31 cellular contexts compared by ENCODE assay signal in the genomic region with DNA sequence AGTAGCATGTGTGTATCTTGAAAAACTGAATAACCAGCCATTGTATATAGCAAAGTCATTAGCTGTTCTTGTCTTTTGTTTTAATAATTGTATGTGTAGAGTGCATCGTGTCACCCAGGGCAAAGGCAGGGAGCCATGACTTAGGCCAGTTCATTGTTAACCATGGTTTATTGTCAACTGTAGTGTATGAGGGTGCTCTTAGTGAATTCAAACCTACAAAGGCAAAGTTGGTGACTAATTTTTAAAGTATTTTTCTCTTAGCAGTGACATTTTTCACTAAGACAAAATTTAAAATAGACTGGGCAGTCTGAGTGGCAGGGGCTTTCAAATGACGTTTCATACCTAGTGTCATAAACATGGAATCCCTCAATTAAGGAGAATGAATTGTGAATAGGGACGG.
"Had no signal": no experiment of that assay in that cellular context is flagged by ENCODE, and none has a peak within 500 bp of the region (broad histone marks: within the 10 kb centered on the region; RNA-seq: fewer than 3 reads in every experiment).

No MANE protein-coding gene starts in this region.

- H3K4me1 Mint-ChIP-seq: activated naive CD8-positive, alpha-beta T cell treated with anti-CD3 and anti-CD28 coated beads, Interleukin-2, amount 10 ng/mL, durations not matched to agents 7 days and 5 days had no signal

- H3K27ac Mint-ChIP-seq: activated B cell treated with CpG ODN at 0.5 μM for 24 hours; activated CD4-positive, alpha-beta memory T cell treated with anti-CD3 and anti-CD28 coated beads for 36 hours; activated CD8-positive, alpha-beta memory T cell treated with anti-CD3 and anti-CD28 coated beads, Interleukin-2, amount 10 ng/mL, durations not matched to agents 7 days and 5 days; activated CD8-positive, alpha-beta T cell treated with anti-CD3 and anti-CD28 coated beads, Interleukin-2, amount 10 ng/mL, durations not matched to agents 7 days and 5 days; activated naive CD4-positive, alpha-beta T cell treated with anti-CD3 and anti-CD28 coated beads, Interleukin-2, amount 10 ng/mL, durations not matched to agents 7 days and 5 days; activated naive CD4-positive, alpha-beta T cell treated with anti-CD3 and anti-CD28 coated beads, Interleukin-2, amount 50 U/mL, for 72 hours; activated naive CD8-positive, alpha-beta T cell treated with anti-CD3 and anti-CD28 coated beads, Interleukin-2, amount 10 ng/mL, durations not matched to agents 7 days and 5 days; activated T-cell treated with anti-CD3 and anti-CD28 coated beads, Interleukin-2, amount 50 U/mL, for 24 hours; activated T-cell treated with anti-CD3 and anti-CD28 coated beads, Interleukin-2, amount 50 U/mL, for 72 hours; T-helper 17 cell; T-helper 2 cell treated with Interferon-gamma antibody and Interleukin-4, amounts not matched to agents 5 μg/mL and 100 μg/mL, for 36 hours had no signal

- H3K9me3 ChIP-seq: ascending aorta, body of pancreas, gastroesophageal sphincter had no signal

- H3K27me3 Mint-ChIP-seq: activated B cell treated with CpG ODN at 0.5 μM for 24 hours; activated CD4-positive, alpha-beta memory T cell treated with anti-CD3 and anti-CD28 coated beads for 36 hours; activated CD8-positive, alpha-beta memory T cell treated with anti-CD3 and anti-CD28 coated beads, Interleukin-2, amount 10 ng/mL, durations not matched to agents 7 days and 5 days; activated naive CD4-positive, alpha-beta T cell treated with anti-CD3 and anti-CD28 coated beads, Interleukin-2, amount 10 ng/mL, durations not matched to agents 7 days and 5 days; activated naive CD8-positive, alpha-beta T cell treated with anti-CD3 and anti-CD28 coated beads, Interleukin-2, amount 10 ng/mL, durations not matched to agents 7 days and 5 days; activated T-cell treated with anti-CD3 and anti-CD28 coated beads, Interleukin-2, amount 50 U/mL, for 24 hours; T-helper 17 cell had no signal

- H3K4me1 ChIP-seq: ascending aorta, body of pancreas, esophagus squamous epithelium, gastroesophageal sphincter, heart right ventricle had no signal

- H3K27me3 ChIP-seq: ascending aorta, body of pancreas, esophagus squamous epithelium, gastroesophageal sphincter, heart right ventricle had no signal

- H3K36me3 ChIP-seq: ascending aorta, esophagus squamous epithelium, gastroesophageal sphincter, heart right ventricle had no signal

- H3K27ac ChIP-seq: ascending aorta, body of pancreas, epithelial cell of prostate, esophagus squamous epithelium, gastroesophageal sphincter, heart right ventricle, WERI-Rb-1 had no signal

- DNase-seq: activated B cell treated with CpG ODN at 0.5 μM for 24 hours; activated CD4-positive, alpha-beta memory T cell treated with anti-CD3 and anti-CD28 coated beads for 36 hours; activated CD4-positive, alpha-beta T cell treated with anti-CD3 and anti-CD28 coated beads for 48 hours; activated CD8-positive, alpha-beta memory T cell treated with anti-CD3 and anti-CD28 coated beads, Interleukin-2, amount 10 ng/mL, durations not matched to agents 7 days and 5 days; activated CD8-positive, alpha-beta memory T cell treated with anti-CD3 and anti-CD28 coated beads, Interleukin-2, amount 50 U/mL, for 4 hours; activated CD8-positive, alpha-beta T cell treated with anti-CD3 and anti-CD28 coated beads, Interleukin-2, amount 10 ng/mL, durations not matched to agents 7 days and 5 days; activated gamma-delta T cell; activated naive CD4-positive, alpha-beta T cell; activated naive CD4-positive, alpha-beta T cell treated with anti-CD3 and anti-CD28 coated beads, Interleukin-2, amount 10 ng/mL, durations not matched to agents 7 days and 5 days; activated naive CD8-positive, alpha-beta T cell treated with anti-CD3 and anti-CD28 coated beads, Interleukin-2, amount 10 ng/mL, durations not matched to agents 7 days and 5 days; activated T-cell treated with anti-CD3 and anti-CD28 coated beads, Interleukin-2, amount 50 U/mL, for 24 hours; activated T-cell treated with anti-CD3 and anti-CD28 coated beads, Interleukin-2, amount 50 U/mL, for 72 hours; body of pancreas; caudate nucleus; cortex of kidney; effector CD8-positive, alpha-beta T cell; esophagus squamous epithelium; foreskin melanocyte; heart right ventricle; T-helper 1 cell; T-helper 17 cell; T1000; WERI-Rb-1 had no signal

- H3K4me3 Mint-ChIP-seq: activated B cell treated with CpG ODN at 0.5 μM for 24 hours; activated CD4-positive, alpha-beta memory T cell treated with anti-CD3 and anti-CD28 coated beads for 36 hours; activated CD8-positive, alpha-beta memory T cell treated with anti-CD3 and anti-CD28 coated beads, Interleukin-2, amount 10 ng/mL, durations not matched to agents 7 days and 5 days; activated CD8-positive, alpha-beta T cell treated with anti-CD3 and anti-CD28 coated beads, Interleukin-2, amount 10 ng/mL, durations not matched to agents 7 days and 5 days; activated naive CD4-positive, alpha-beta T cell treated with anti-CD3 and anti-CD28 coated beads, Interleukin-2, amount 10 ng/mL, durations not matched to agents 7 days and 5 days; activated naive CD8-positive, alpha-beta T cell treated with anti-CD3 and anti-CD28 coated beads, Interleukin-2, amount 10 ng/mL, durations not matched to agents 7 days and 5 days; activated T-cell treated with anti-CD3 and anti-CD28 coated beads, Interleukin-2, amount 50 U/mL, for 24 hours; activated T-cell treated with anti-CD3 and anti-CD28 coated beads, Interleukin-2, amount 50 U/mL, for 72 hours; T-helper 17 cell; T-helper 2 cell treated with Interferon-gamma antibody and Interleukin-4, amounts not matched to agents 5 μg/mL and 100 μg/mL, for 36 hours had no signal

- H3K9me3 Mint-ChIP-seq: T-helper 2 cell treated with Interferon-gamma antibody and Interleukin-4, amounts not matched to agents 5 μg/mL and 100 μg/mL, for 36 hours had no signal

- FAIRE-seq: colon, endometrium, endothelial cell of umbilical vein had no signal

- H3K4me3 ChIP-seq: ascending aorta, body of pancreas, esophagus squamous epithelium, gastroesophageal sphincter, heart right ventricle had no signal
